In genomic region chr4:10917475-10918103, GRCh38 we compare ENCODE assay signal across 1 cellular context.
TF ChIP-seq lines count a peak whose summit lies in the region.

No MANE protein-coding gene starts in this region.

TF ChIP-seq in HepG2, 621 proteins besides CTCF, POLR2A, EP300 and RAD21 (continued from another document):
- TF ChIP-seq CSRNP2 (CRISPR knock-in tag; conservative IDR thresholded peaks at IDR 0.05; ENCODE audit: low read depth) (no peak), PRDM15 (CRISPR knock-in tag; IDR thresholded peaks at IDR 0.05) (no peak), MAFF (IDR thresholded peaks at IDR 0.05; ENCODE audit: low read depth, low read length) (no peak), JARID2 (CRISPR knock-in tag; IDR thresholded peaks at IDR 0.05; ENCODE audit: insufficient replicate concordance) (no peak)
